20 cellular contexts compared by ENCODE assay signal in the genomic region with DNA sequence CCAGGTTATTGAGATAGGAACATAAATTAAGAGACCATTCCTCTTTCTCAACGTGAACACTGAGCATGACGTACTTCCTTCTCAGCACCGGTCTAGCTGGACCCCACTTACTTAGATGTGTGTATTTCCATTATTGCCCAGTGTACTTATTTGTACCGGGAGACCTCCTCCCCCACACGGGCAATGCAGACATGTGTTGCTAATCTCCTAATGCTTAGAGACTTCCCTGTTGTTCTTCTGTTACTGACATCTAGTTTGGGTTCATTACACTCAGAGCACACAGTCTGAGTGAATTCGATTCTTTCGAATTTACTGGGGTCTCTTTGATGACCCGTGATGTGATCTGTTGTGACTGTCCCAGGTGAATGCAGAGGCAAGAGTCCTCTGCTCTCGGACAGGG.
DNase-seq lines count a peak whose midpoint lies in the region; ATAC-seq, FAIRE-seq and TF ChIP-seq lines count a peak whose summit lies in the region.
"Had no signal": no experiment of that assay in that cellular context is flagged by ENCODE, and none has a peak within 500 bp of the region (broad histone marks: within the 10 kb centered on the region; RNA-seq: fewer than 3 reads in every experiment).

No MANE protein-coding gene starts in this region.

- WGBS in H9 (ENCODE audit: extremely low coverage, insufficient read length, low lambda C conversion rate) = no CpG with 5 or more reads among the region's 9 CpGs
- 83% methylated on average over 9 of the region's 9 CpGs for WGBS in K562 (ENCODE audit: insufficient coverage, low coverage, missing lambda C conversion rate)
- WGBS in neuronal stem cell (ENCODE audit: extremely low coverage in 2 of 2, insufficient read length in 2 of 2, insufficient replicate concordance in 1 of 2), 2 donors = no CpG with 5 or more reads among the region's 9 CpGs

- H3K9me3 ChIP-seq in H9 (ENCODE audit: control insufficient read depth, low read depth, low read length) (peaks cover 3% of the 10 kb centered on the region), K562 (replicated peaks; ENCODE audit: control insufficient read depth, insufficient read depth, low read depth, low read length) (no peaks in the 10 kb centered on the region), neuronal stem cell (replicated peaks in 1 of 2; ENCODE audit: control insufficient read depth in 2 of 2, insufficient read depth in 1 of 2, low read depth in 1 of 2, low read length in 2 of 2) (peaks cover 3 to 4% of the 10 kb centered on the region in 2 donors)
- H3K9me3 ChIP-seq: SJSA1 had no signal

- H2BK120ac ChIP-seq in H9 (ENCODE audit: low read depth, low read length, poor library complexity, severe bottlenecking) (no peak overlapping the region), neuronal stem cell (ENCODE audit: low read depth, low read length) (no peak overlapping the region)

- H3K4me1 ChIP-seq in H9 (ENCODE audit: insufficient read depth, low read length) (no peaks in the 10 kb centered on the region), K562 (replicated peaks in 1 of 2; ENCODE audit: control insufficient read depth in 2 of 2, insufficient read depth in 2 of 2, low read length in 2 of 2) (peaks cover 0 to 18% of the 10 kb centered on the region in 2 experiments; a peak in 2 of 5 replicates), neuronal stem cell (ENCODE audit: control insufficient read depth in 2 of 2, insufficient read depth in 1 of 2, low read depth in 1 of 2, low read length in 2 of 2) (no peaks in the 10 kb centered on the region)
- H3K4me1 ChIP-seq: SJSA1 had no signal

- H2AFZ ChIP-seq in H9 (ENCODE audit: low read length) (no peak overlapping the region), K562 (ENCODE audit: low read depth, low read length) (no peak overlapping the region), neuronal stem cell (ENCODE audit: low read length) (no peak overlapping the region)

- no TSS peak for BruUV-seq in K562 (replicated peaks; lab: Mats Ljungman, UMichigan)

- H2BK20ac ChIP-seq in H9 (ENCODE audit: low read depth, low read length, poor library complexity, severe bottlenecking) = no peak overlapping the region

- H4K8ac ChIP-seq in H9 (replicated peaks; ENCODE audit: insufficient read length, low read depth, low read length) = no peak overlapping the region
- H4K8ac ChIP-seq in neuronal stem cell (ENCODE audit: low read depth, low read length) = no peak overlapping the region

- H3K9me3 Mint-ChIP-seq in H9 (peaks cover 6 to 11% of the 10 kb centered on the region in 2 experiments; a peak in 3 of 5 replicates), mesothelial cell of epicardium (no peaks in the 10 kb centered on the region)
- no peaks in the 10 kb centered on the region for H3K9me3 Mint-ChIP-seq in stimulated activated effector memory CD8-positive, alpha-beta T cell treated with anti-CD3 and anti-CD28 coated beads, Interleukin-12 subunit alpha, Interleukin-12 subunit beta, amount 100 ng/mL, for 72 hours

- H3T11ph ChIP-seq in H9 (ENCODE audit: low read length) = no peak overlapping the region

- H3K4me2 ChIP-seq in H9 (ENCODE audit: insufficient read depth, insufficient read length, low read length) (no peak overlapping the region), K562 (ENCODE audit: insufficient read depth, low read length) (no peak overlapping the region), neuronal stem cell (ENCODE audit: insufficient read depth, low read length, poor library complexity, severe bottlenecking) (no peak overlapping the region)
- H3K4me2 ChIP-seq: KMS-11 had no signal

- H3K4me3 Mint-ChIP-seq in H9 (no peak overlapping the region), mesothelial cell of epicardium (no peak overlapping the region)
- H3K4me3 Mint-ChIP-seq in stimulated activated effector memory CD8-positive, alpha-beta T cell treated with anti-CD3 and anti-CD28 coated beads, Interleukin-12 subunit alpha, Interleukin-12 subunit beta, amount 100 ng/mL, for 72 hours = no peak overlapping the region

- in situ Hi-C loops in K562 (cut with MboI) = no loop called here

- no peak for TF ChIP-seq EP300 in K562 (IDR thresholded peaks at IDR 0.05; ENCODE audit: low read length)

- H4K5ac ChIP-seq in H9 (ENCODE audit: insufficient read length, low read depth, low read length) = no peak overlapping the region

- H2BK15ac ChIP-seq in H9 (ENCODE audit: low read depth, low read length) = no peak overlapping the region
- no peak overlapping the region for H2BK15ac ChIP-seq in neuronal stem cell (ENCODE audit: low read length)

- no peak overlapping the region for H3K23ac ChIP-seq in H9 (ENCODE audit: insufficient read length, low read depth, low read length)
- H3K23ac ChIP-seq in neuronal stem cell (ENCODE audit: low read depth, low read length, poor library complexity) = no peak overlapping the region

- H3K9ac ChIP-seq in H9 (ENCODE audit: extremely low read depth, insufficient read length, low read length) (no peak overlapping the region), K562 (ENCODE audit: insufficient read depth in 1 of 2, low read depth in 2 of 2, low read length in 2 of 2) (no peak overlapping the region), neuronal stem cell (ENCODE audit: low read depth, low read length, poor library complexity) (no peak overlapping the region)
- H3K9ac ChIP-seq: KMS-11 had no signal

- H3K4ac ChIP-seq in H9 (ENCODE audit: low read depth, low read length) (no peak overlapping the region), neuronal stem cell (ENCODE audit: low read length) (no peak overlapping the region)

- H4K20me1 ChIP-seq in H9 (ENCODE audit: control insufficient read depth, insufficient read depth, insufficient read length) (no peaks in the 10 kb centered on the region), K562 (replicated peaks; ENCODE audit: control insufficient read depth, insufficient read depth, low read length) (no peaks in the 10 kb centered on the region)

- H3K36me3 ChIP-seq in K562 (ENCODE audit: control insufficient read depth, insufficient read depth, low read length) = peaks cover 17% of the 10 kb centered on the region; the same call in 2 of the 3 replicates
- H3K36me3 ChIP-seq in neuronal stem cell (replicated peaks in 1 of 2; ENCODE audit: control insufficient read depth in 2 of 2, insufficient read depth in 2 of 2, low read length in 2 of 2) = peaks cover 9 to 13% of the 10 kb centered on the region in 2 donors

- no peak overlapping the region for H3K18ac ChIP-seq in H9 (ENCODE audit: insufficient read length, low read depth, low read length)
- no peak overlapping the region for H3K18ac ChIP-seq in neuronal stem cell (ENCODE audit: low read length)

- TF ChIP-seq POLR2A in K562 (conservative IDR thresholded peaks at IDR 0.05) = no peak

- H3K27ac Mint-ChIP-seq in H9 = peak overlapping the region; percentile 2 to 77 (median 32); a peak in 4 of 7 replicates
- peak overlapping the region; percentile 36 for H3K27ac Mint-ChIP-seq in mesothelial cell of epicardium
- H3K27ac Mint-ChIP-seq in stimulated activated effector memory CD8-positive, alpha-beta T cell treated with anti-CD3 and anti-CD28 coated beads, Interleukin-12 subunit alpha, Interleukin-12 subunit beta, amount 100 ng/mL, for 72 hours = peak overlapping the region; percentile 69

- no peak overlapping the region for H3K27ac ChIP-seq in H9 (ENCODE audit: insufficient read length, low read depth, low read length)
- H3K27ac ChIP-seq in K562 (ENCODE audit: extremely low read depth, low read depth, low read length) = no peak overlapping the region
- H3K27ac ChIP-seq in neuronal stem cell (replicated peaks; ENCODE audit: low read length) = no peak overlapping the region
- H3K27ac ChIP-seq: KMS-11, SJSA1 had no signal

- no peak overlapping the region for H3K4me3 ChIP-seq in K562
- no peak overlapping the region for H3K4me3 ChIP-seq in neuronal stem cell (ENCODE audit: low read length in 2 of 2)
- H3K4me3 ChIP-seq: SJSA1 had no signal

- no peak overlapping the region for H3K56ac ChIP-seq in H9 (ENCODE audit: insufficient read length, low read depth, low read length)

- ATAC-seq in K562 (no peak), HG02840 (IDR thresholded peaks at IDR 0.05; ENCODE audit: low FRiP score, unreplicated experiment) (no peak), GM21390 (IDR thresholded peaks at IDR 0.05; ENCODE audit: unreplicated experiment) (no peak)
- no peak for ATAC-seq in stimulated activated effector memory CD8-positive, alpha-beta T cell treated with anti-CD3 and anti-CD28 coated beads, Interleukin-12 subunit alpha, Interleukin-12 subunit beta, amount 100 ng/mL, for 72 hours
- ATAC-seq: PC-3 had no signal

- H2BK12ac ChIP-seq in H9 (ENCODE audit: insufficient read length, low read depth, low read length) (no peak overlapping the region), neuronal stem cell (ENCODE audit: low read length) (no peak overlapping the region)

- H3K14ac ChIP-seq in H9 (ENCODE audit: insufficient read depth, low read length) = no peak overlapping the region
- no peak overlapping the region for H3K14ac ChIP-seq in neuronal stem cell (ENCODE audit: low read length)

- no peaks in the 10 kb centered on the region for H3K9me1 ChIP-seq in K562 (ENCODE audit: control insufficient read depth, insufficient read depth, low read length)

- TF ChIP-seq CTCF in H9 (conservative IDR thresholded peaks at IDR 0.05) (no peak), K562 (IDR thresholded peaks at IDR 0.05 in 2 of 3, conservative IDR thresholded peaks at IDR 0.05 in 1 of 3; ENCODE audit: insufficient read depth in 2 of 3, low read depth in 1 of 3, low read length in 3 of 3) (no peak), mesothelial cell of epicardium (IDR thresholded peaks at IDR 0.05; ENCODE audit: unreplicated experiment) (no peak)

- H3K36me3 Mint-ChIP-seq in H9 (ENCODE audit: insufficient read depth in 1 of 3, low read depth in 3 of 3) = peaks cover 13 to 36% (median 27%) of the 10 kb centered on the region in 3 experiments
- peaks cover 16% of the 10 kb centered on the region for H3K36me3 Mint-ChIP-seq in mesothelial cell of epicardium
- no peaks in the 10 kb centered on the region for H3K36me3 Mint-ChIP-seq in stimulated activated effector memory CD8-positive, alpha-beta T cell treated with anti-CD3 and anti-CD28 coated beads, Interleukin-12 subunit alpha, Interleukin-12 subunit beta, amount 100 ng/mL, for 72 hours

- H2AK5ac ChIP-seq in H9 (ENCODE audit: insufficient read length, low read length) = no peak overlapping the region
- no peak overlapping the region for H2AK5ac ChIP-seq in neuronal stem cell (ENCODE audit: low read depth, low read length)

- DNase-seq in H9 = no peak
- DNase-seq in K562 (ENCODE audit: extremely low read depth in 1 of 4, low spot score in 3 of 4) = no peak
- DNase-seq in mesothelial cell of epicardium (ENCODE audit: low spot score in 2 of 2, unreplicated experiment in 2 of 2) = no peak
- no peak for DNase-seq in stimulated activated effector memory CD8-positive, alpha-beta T cell treated with anti-CD3 and anti-CD28 coated beads, Interleukin-12 subunit alpha, Interleukin-12 subunit beta, amount 100 ng/mL, for 72 hours (ENCODE audit: low spot score in 2 of 2)
- DNase-seq in neuronal stem cell (ENCODE audit: low spot score) = no peak
- DNase-seq: DMS153, DND-41, IMR-90, MM.1S, NCI-H2029, NCI-H446, NCI-H524 treated with DMSO at 0.1 percent for 48 hours, NCI-H774, PC-3 had no signal

- no peaks in the 10 kb centered on the region for H3K27me3 Mint-ChIP-seq in H9 (ENCODE audit: low read depth)
- H3K27me3 Mint-ChIP-seq in mesothelial cell of epicardium (ENCODE audit: low read depth) = no peaks in the 10 kb centered on the region

- TF ChIP-seq RAD21 in K562 (CRISPR knock-in tag; conservative IDR thresholded peaks at IDR 0.05 in 1 of 2, IDR thresholded peaks at IDR 0.05 in 1 of 2) = no peak

- H2BK5ac ChIP-seq in H9 (ENCODE audit: insufficient read length, low read length) = no peak overlapping the region
- H2BK5ac ChIP-seq in neuronal stem cell (ENCODE audit: low read length) = no peak overlapping the region

- no peaks in the 10 kb centered on the region for H3K23me2 ChIP-seq in H9 (ENCODE audit: insufficient read length, low read depth, low read length, poor library complexity, severe bottlenecking)

- CTCF ChIA-PET in K562 (lab: Yijun Ruan, JAX; ENCODE audit: low intra/inter-chr PET ratio) = no interaction called here

- FAIRE-seq in K562 (lab: Jason Lieb, UNC) = peak; percentile 6
- FAIRE-seq: GM12892, H54 had no signal

- H3K79me1 ChIP-seq in H9 (ENCODE audit: insufficient read depth, low read depth, low read length, poor library complexity, severe bottlenecking) (no peaks in the 10 kb centered on the region), neuronal stem cell (ENCODE audit: low read depth, low read length) (peaks cover 6% of the 10 kb centered on the region)

- no peaks in the 10 kb centered on the region for H3K4me1 Mint-ChIP-seq in H9
- H3K4me1 Mint-ChIP-seq in mesothelial cell of epicardium = peaks cover 8% of the 10 kb centered on the region
- peaks cover 9% of the 10 kb centered on the region for H3K4me1 Mint-ChIP-seq in stimulated activated effector memory CD8-positive, alpha-beta T cell treated with anti-CD3 and anti-CD28 coated beads, Interleukin-12 subunit alpha, Interleukin-12 subunit beta, amount 100 ng/mL, for 72 hours

- POLR2A ChIA-PET in K562 (lab: Yijun Ruan, JAX) = no interaction called here

- H3K79me2 ChIP-seq in H9 (ENCODE audit: insufficient read depth, low read length) = no peaks in the 10 kb centered on the region
- H3K79me2 ChIP-seq in K562 (ENCODE audit: control insufficient read depth, insufficient read depth, low read length) = no peaks in the 10 kb centered on the region

- H3K27me3 ChIP-seq in H9 (ENCODE audit: insufficient read depth, low read length) (no peaks in the 10 kb centered on the region), K562 (ENCODE audit: control insufficient read depth in 2 of 2, insufficient read depth in 2 of 2, low read length in 2 of 2) (no peaks in the 10 kb centered on the region), neuronal stem cell (ENCODE audit: control insufficient read depth in 3 of 3, insufficient read depth in 3 of 3, low read depth in 1 of 3, low read length in 3 of 3) (no peaks in the 10 kb centered on the region)
- H3K27me3 ChIP-seq: SJSA1 had no signal

- H4K91ac ChIP-seq in H9 (ENCODE audit: insufficient read length, low read depth, low read length) (no peak overlapping the region), neuronal stem cell (ENCODE audit: low read depth, low read length, poor library complexity) (no peak overlapping the region)

- intact Hi-C loops in K562 (cut with micrococcal nuclease) = no loop called here
